19 cellular contexts compared by ENCODE assay signal in the genomic region with DNA sequence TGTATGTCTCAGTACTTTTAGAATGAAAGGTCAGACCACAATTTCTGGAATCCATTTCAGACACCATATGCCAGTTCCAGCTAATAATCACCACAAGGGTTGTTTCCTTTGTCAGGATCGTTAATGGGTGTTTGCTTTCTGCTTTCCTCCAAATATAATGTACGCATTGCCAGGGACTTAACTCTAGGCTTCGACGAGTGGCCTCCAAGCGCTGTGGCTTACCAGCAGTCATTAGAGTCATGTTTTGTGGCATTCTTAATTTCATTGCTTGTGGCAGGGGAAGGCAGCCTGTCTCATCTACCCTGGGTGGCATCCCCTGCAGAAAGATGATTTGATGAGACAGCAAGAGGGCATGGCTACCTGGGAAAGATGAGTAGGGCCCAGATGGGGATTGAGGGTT. TPM values are rescaled to one million over a fixed set of nuclear protein-coding genes. Genes with fewer than 3 reads are reported as not detected.
DNase-seq lines count a peak whose midpoint lies in the region; ATAC-seq and TF ChIP-seq lines count a peak whose summit lies in the region.
"Had no signal": no experiment of that assay in that cellular context is flagged by ENCODE, and none has a peak within 500 bp of the region (broad histone marks: within the 10 kb centered on the region; RNA-seq: fewer than 3 reads in every experiment).

No MANE protein-coding gene starts in this region.

- H3K4me1 ChIP-seq in mammary epithelial cell (ENCODE audit: insufficient read depth, low read length) = peaks cover 12% of the 10 kb centered on the region
- H3K4me1 ChIP-seq: heart left ventricle had no signal

- H3K9ac ChIP-seq in mammary epithelial cell (ENCODE audit: insufficient read depth, low read length) = no peak overlapping the region

- H3K4me3 ChIP-seq in mammary epithelial cell (replicated peaks in 1 of 3; ENCODE audit: insufficient read depth in 1 of 3, low read depth in 2 of 3, low read length in 3 of 3) (no peak overlapping the region), WERI-Rb-1 (ENCODE audit: low read depth, low read length) (no peak overlapping the region)
- H3K4me3 ChIP-seq: heart left ventricle, MG63, pancreas, suprapubic skin had no signal

- H3K27me3 Mint-ChIP-seq in MCF 10A (ENCODE audit: insufficient read depth, unreplicated experiment) = no peaks in the 10 kb centered on the region
- H3K27me3 Mint-ChIP-seq in effector memory CD8-positive, alpha-beta T cell = no peaks in the 10 kb centered on the region
- no peaks in the 10 kb centered on the region for H3K27me3 Mint-ChIP-seq in stimulated activated naive B cell treated with anti-CD40 and anti-IgM and Interleukin-4, amounts not matched to agents 10 μg/mL and 1 μg/mL and 100 μg/mL, for 72 hours
- H3K27me3 Mint-ChIP-seq: activated CD4-positive, alpha-beta memory T cell treated with anti-CD3 and anti-CD28 coated beads, Interleukin-2, amount 10 ng/mL, durations not matched to agents 7 days and 5 days; T-cell had no signal

- no peak overlapping the region for H2AFZ ChIP-seq in mammary epithelial cell (ENCODE audit: low read depth, low read length)

- H3K4me3 Mint-ChIP-seq in MCF 10A (ENCODE audit: unreplicated experiment) = no peak overlapping the region
- H3K4me3 Mint-ChIP-seq in effector memory CD8-positive, alpha-beta T cell = no peak overlapping the region
- no peak overlapping the region for H3K4me3 Mint-ChIP-seq in stimulated activated naive B cell treated with anti-CD40 and anti-IgM and Interleukin-4, amounts not matched to agents 10 μg/mL and 1 μg/mL and 100 μg/mL, for 72 hours
- H3K4me3 Mint-ChIP-seq: activated CD4-positive, alpha-beta memory T cell treated with anti-CD3 and anti-CD28 coated beads, Interleukin-2, amount 10 ng/mL, durations not matched to agents 7 days and 5 days; T-cell had no signal

- no TSS peak for BruUV-seq in MCF 10A (replicated peaks; lab: Mats Ljungman, UMichigan)
- no TSS peak for BruUV-seq in mammary epithelial cell (replicated peaks; lab: Mats Ljungman, UMichigan)

- POLR2A ChIA-PET in MCF 10A (lab: Yijun Ruan, JAX) = interaction anchor here (1.8 kb wide), 1 partner anchor 22 kb away, joined by 5 read pairs; a partner anchor contains a TSS

- H3K36me3 Mint-ChIP-seq in MCF 10A (ENCODE audit: insufficient read depth, unreplicated experiment) = peaks cover 85% of the 10 kb centered on the region
- peaks cover 94% of the 10 kb centered on the region for H3K36me3 Mint-ChIP-seq in effector memory CD8-positive, alpha-beta T cell (ENCODE audit: insufficient read depth)
- peaks cover 52 to 64% of the 10 kb centered on the region in 2 donors for H3K36me3 Mint-ChIP-seq in stimulated activated naive B cell treated with anti-CD40 and anti-IgM and Interleukin-4, amounts not matched to agents 10 μg/mL and 1 μg/mL and 100 μg/mL, for 72 hours

- H3K4me1 Mint-ChIP-seq in MCF 10A (ENCODE audit: insufficient read depth, unreplicated experiment) = peaks cover 10% of the 10 kb centered on the region
- peaks cover 23 to 30% of the 10 kb centered on the region in 2 donors for H3K4me1 Mint-ChIP-seq in effector memory CD8-positive, alpha-beta T cell (ENCODE audit: low read depth in 2 of 2)
- peaks cover 24 to 45% of the 10 kb centered on the region in 2 donors for H3K4me1 Mint-ChIP-seq in stimulated activated naive B cell treated with anti-CD40 and anti-IgM and Interleukin-4, amounts not matched to agents 10 μg/mL and 1 μg/mL and 100 μg/mL, for 72 hours

- no peaks in the 10 kb centered on the region for H3K27me3 ChIP-seq in mammary epithelial cell (ENCODE audit: insufficient read depth, low read length)
- no peaks in the 10 kb centered on the region for H3K27me3 ChIP-seq in WERI-Rb-1 (ENCODE audit: insufficient read depth, low read depth, severe bottlenecking)
- H3K27me3 ChIP-seq: heart left ventricle, MG63, pancreas, suprapubic skin had no signal

- no peak overlapping the region for H3K4me2 ChIP-seq in mammary epithelial cell (ENCODE audit: insufficient read depth, low read depth, low read length)

- H3K79me2 ChIP-seq in mammary epithelial cell (ENCODE audit: insufficient read depth, low read length) = peaks cover 73% of the 10 kb centered on the region

- WGBS in mammary epithelial cell (ENCODE audit: low coverage, missing lambda C conversion rate) = 77% methylated on average over 5 of the region's 5 CpGs

- dilution Hi-C loops in mammary epithelial cell (cut with HindIII; ENCODE audit: low sequenced_read_pairs) = no loop called here

- H3K9me3 ChIP-seq in mammary epithelial cell (replicated peaks; ENCODE audit: insufficient read depth, low read length) = no peaks in the 10 kb centered on the region
- H3K9me3 ChIP-seq in WERI-Rb-1 (ENCODE audit: severe bottlenecking) = no peaks in the 10 kb centered on the region
- H3K9me3 ChIP-seq: heart left ventricle, MG63, pancreas, suprapubic skin had no signal

- CTCF ChIA-PET in MCF 10A (lab: Yijun Ruan, JAX) = no interaction called here
- CTCF ChIA-PET in mammary epithelial cell (lab: Charles Lee; ENCODE audit: low non-redundant PET) = no interaction called here

- TF ChIP-seq CTCF in MCF 10A (IDR thresholded peaks at IDR 0.05; ENCODE audit: unreplicated experiment) (no peak), mammary epithelial cell (conservative IDR thresholded peaks at IDR 0.05 in 1 of 2, IDR thresholded peaks at IDR 0.05 in 1 of 2; ENCODE audit: extremely low read depth in 1 of 2, insufficient read depth in 1 of 2, low read depth in 1 of 2, low read length in 2 of 2) (no peak), WERI-Rb-1 (IDR thresholded peaks at IDR 0.05; ENCODE audit: low read depth, low read length) (no peak)

- H3K27ac ChIP-seq in mammary epithelial cell (ENCODE audit: insufficient read depth, low read depth, low read length) (no peak overlapping the region), WERI-Rb-1 (no peak overlapping the region)
- H3K27ac ChIP-seq: heart left ventricle, pancreas, suprapubic skin, VCaP had no signal

- in situ Hi-C loops in mammary epithelial cell (cut with MboI; ENCODE audit: low sequenced_read_pairs in 2 of 2) = no loop called here

- no peaks in the 10 kb centered on the region for H3K9me3 Mint-ChIP-seq in MCF 10A (ENCODE audit: unreplicated experiment)
- H3K9me3 Mint-ChIP-seq in effector memory CD8-positive, alpha-beta T cell = no peaks in the 10 kb centered on the region
- H3K9me3 Mint-ChIP-seq in stimulated activated naive B cell treated with anti-CD40 and anti-IgM and Interleukin-4, amounts not matched to agents 10 μg/mL and 1 μg/mL and 100 μg/mL, for 72 hours = no peaks in the 10 kb centered on the region
- H3K9me3 Mint-ChIP-seq: activated CD4-positive, alpha-beta memory T cell treated with anti-CD3 and anti-CD28 coated beads, Interleukin-2, amount 10 ng/mL, durations not matched to agents 7 days and 5 days; activated T-helper 2 cell treated with anti-CD3 and anti-CD28 coated beads, Interferon-gamma antibody, Interleukin-2, Interleukin-4, amounts not matched to agents 10 μg/mL and 5 μg/mL and 100 μg/mL, durations not matched to agents 14 hours and 24 hours and 36 hours; T-cell had no signal

- ATAC-seq in effector memory CD8-positive, alpha-beta T cell (replicated peaks) = no peak
- no peak for ATAC-seq in stimulated activated naive B cell treated with anti-CD40 and anti-IgM and Interleukin-4, amounts not matched to agents 10 μg/mL and 1 μg/mL and 100 μg/mL, for 72 hours (replicated peaks)
- no peak for ATAC-seq in HG03196 (IDR thresholded peaks at IDR 0.05; ENCODE audit: unreplicated experiment)
- ATAC-seq: heart left ventricle, T-cell had no signal

- H3K27ac Mint-ChIP-seq in MCF 10A (ENCODE audit: low read depth, unreplicated experiment) = peak overlapping the region; percentile 41
- H3K27ac Mint-ChIP-seq in effector memory CD8-positive, alpha-beta T cell = peak overlapping the region; percentile 66 to 83
- peak overlapping the region; percentile 42 for H3K27ac Mint-ChIP-seq in stimulated activated naive B cell treated with anti-CD40 and anti-IgM and Interleukin-4, amounts not matched to agents 10 μg/mL and 1 μg/mL and 100 μg/mL, for 72 hours
- H3K27ac Mint-ChIP-seq: activated CD4-positive, alpha-beta memory T cell treated with anti-CD3 and anti-CD28 coated beads, Interleukin-2, amount 10 ng/mL, durations not matched to agents 7 days and 5 days; activated T-helper 2 cell treated with anti-CD3 and anti-CD28 coated beads, Interferon-gamma antibody, Interleukin-2, Interleukin-4, amounts not matched to agents 10 μg/mL and 5 μg/mL and 100 μg/mL, durations not matched to agents 14 hours and 24 hours and 36 hours; T-cell had no signal

- no peak for DNase-seq in MCF 10A (ENCODE audit: unreplicated experiment)
- no peak for DNase-seq in mammary epithelial cell
- peak; percentile 66 to 89 for DNase-seq in NCI-H2081 (lab: John Stamatoyannopoulos, UW)
- DNase-seq in effector memory CD8-positive, alpha-beta T cell = no peak
- no peak for DNase-seq in stimulated activated naive B cell treated with anti-CD40 and anti-IgM and Interleukin-4, amounts not matched to agents 10 μg/mL and 1 μg/mL and 100 μg/mL, for 72 hours
- no peak for DNase-seq in ureter (ENCODE audit: low spot score)
- DNase-seq in WERI-Rb-1 = no peak
- DNase-seq: activated CD4-positive, alpha-beta memory T cell treated with anti-CD3 and anti-CD28 coated beads, Interleukin-2, amount 10 ng/mL, durations not matched to agents 7 days and 5 days; heart left ventricle; MG63; NCI-H446; Right ventricle myocardium superior; stimulated activated CD4-positive, alpha-beta T cell treated with anti-CD3 and anti-CD28 coated beads, Interleukin-2, amount 100 ng/mL, for 48 hours; T-cell had no signal

- H4K20me1 ChIP-seq in mammary epithelial cell (ENCODE audit: insufficient read depth, low read length) = no peaks in the 10 kb centered on the region

- H3K36me3 ChIP-seq in mammary epithelial cell (ENCODE audit: insufficient read depth, low read length) (peaks cover 50% of the 10 kb centered on the region), WERI-Rb-1 (peaks cover 89% of the 10 kb centered on the region)

- intact Hi-C loops in MCF 10A (cut with micrococcal nuclease) (no loop called here), mammary epithelial cell (cut with micrococcal nuclease) (no loop called here)

RNA-seq across cellular contexts. Expression of a gene that starts 22.5 kb away (rescaled TPM):
- 135 and 137 TPM in 2 replicates for total RNA-seq in MCF 10A (2022)
- 10 to 100 TPM; 26.0 to 88.5 TPM for total RNA-seq in mammary epithelial cell
- 30.9 TPM for polyA plus RNA-seq in mammary epithelial cell
- 42.5 TPM for polyA minus RNA-seq in mammary epithelial cell
- 90.0 TPM for total RNA-seq in ureter

RNA-seq across cellular contexts. Expression of a gene that starts 22.8 kb away (rescaled TPM):
- 98.6 and 118 TPM in 2 replicates for total RNA-seq in MCF 10A (2022)
- 10 to 100 TPM; 20.2 to 49.1 TPM for total RNA-seq in mammary epithelial cell
- 7.6 TPM for polyA plus RNA-seq in mammary epithelial cell
- 28.9 TPM for polyA minus RNA-seq in mammary epithelial cell
- total RNA-seq in ureter = 105 TPM

RNA-seq across cellular contexts. Expression of a gene that starts 34.9 kb away (rescaled TPM):
- total RNA-seq in MCF 10A (2022) = 51.5 and 73.0 TPM in 2 replicates
- 10 to 100 TPM; 25.3 to 71.2 TPM for total RNA-seq in mammary epithelial cell
- polyA plus RNA-seq in mammary epithelial cell = 46.8 TPM
- polyA minus RNA-seq in mammary epithelial cell = 14.5 TPM
- total RNA-seq in ureter = 68.4 TPM

RNA-seq across cellular contexts. Expression of a gene that starts 35.4 kb away (rescaled TPM):
- 4.1 and 5.5 TPM in 2 replicates for total RNA-seq in MCF 10A (2022)
- total RNA-seq in mammary epithelial cell = 10 to 100 TPM in 1 of 2 donors, 1 to 10 TPM in 1; 6.4 to 10.5 TPM
- polyA plus RNA-seq in mammary epithelial cell = 5.2 TPM
- 4.6 TPM for polyA minus RNA-seq in mammary epithelial cell
- total RNA-seq in ureter = 2.8 TPM

RNA-seq across cellular contexts. Expression of a gene that starts 44.7 kb away (rescaled TPM):
- total RNA-seq in MCF 10A (2022) (1,569 and 1,807 TPM in 2 replicates), mammary epithelial cell (100 to 1,000 TPM; 323 to 990 TPM), ureter (962 TPM)
- polyA plus RNA-seq in mammary epithelial cell = 717 TPM
- 88.8 TPM for polyA minus RNA-seq in mammary epithelial cell

Comparison
In these comparisons a context has a peak if more than half of its experiments do, and no peak if none do; other contexts are left out.
1. DNase-seq: peak in NCI-H2081 (2 of 2); none in MCF 10A (single experiment), mammary epithelial cell (single experiment), effector memory CD8-positive, alpha-beta T cell (0 of 3), stimulated activated naive B cell treated with anti-CD40 and anti-IgM and Interleukin-4, amounts not matched to agents 10 μg/mL and 1 μg/mL and 100 μg/mL, for 72 hours (single experiment), ureter (single experiment) and WERI-Rb-1 (single experiment).
2. Peak in every context shown above with its lines, with median percentiles within 50 percentile points of each other: H3K27ac Mint-ChIP-seq.